Comparison of ENCODE assay signal across 8 cellular contexts in the genomic region with DNA sequence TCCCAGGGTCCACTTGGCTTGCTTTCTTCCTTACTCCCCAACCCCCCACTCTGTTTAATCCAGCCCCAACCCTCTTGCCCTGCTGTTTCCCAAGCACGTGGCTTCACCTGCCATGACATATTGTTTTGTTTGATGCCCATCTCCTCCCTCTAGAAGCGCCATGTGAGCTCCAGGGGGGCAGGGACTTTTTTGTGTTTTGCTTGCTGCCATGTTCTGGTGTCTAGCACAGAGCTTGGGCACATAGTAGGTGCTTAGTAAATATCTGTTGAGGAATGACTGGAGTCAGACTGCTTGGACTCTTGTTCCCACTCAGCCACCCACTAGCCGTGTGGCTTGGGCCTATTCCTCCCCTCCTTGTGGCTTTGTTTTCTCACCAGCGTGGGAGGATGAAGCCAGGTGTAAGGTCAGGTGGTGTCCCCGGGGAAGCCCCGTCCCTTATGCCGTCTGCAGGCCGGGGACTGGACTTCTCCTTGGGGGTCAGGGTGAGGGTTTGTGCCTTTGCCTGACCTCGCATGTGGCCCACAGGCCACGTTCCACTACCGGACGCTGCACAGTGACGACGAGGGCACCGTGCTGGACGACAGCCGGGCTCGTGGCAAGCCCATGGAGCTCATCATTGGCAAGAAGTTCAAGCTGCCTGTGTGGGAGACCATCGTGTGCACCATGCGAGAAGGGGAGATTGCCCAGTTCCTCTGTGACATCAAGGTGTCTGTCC. TPM values are rescaled to one million over a fixed set of nuclear protein-coding genes. Genes with fewer than 3 reads are reported as not detected.
DNase-seq lines count a peak whose midpoint lies in the region; ATAC-seq and TF ChIP-seq lines count a peak whose summit lies in the region.

No MANE protein-coding gene starts in this region.

- no peaks in the 10 kb centered on the region for H3K27me3 ChIP-seq in CD4-positive, alpha-beta T cell (ENCODE audit: control insufficient read depth, insufficient read depth, low read length)
- H3K27me3 ChIP-seq in effector memory CD4-positive, alpha-beta T cell (replicated peaks; ENCODE audit: control insufficient read depth, insufficient read depth, low read length, poor library complexity, severe bottlenecking) = no peaks in the 10 kb centered on the region
- H3K27me3 ChIP-seq in PC-3 (ENCODE audit: low read length) = no peaks in the 10 kb centered on the region

- peaks cover 71% of the 10 kb centered on the region for H3K4me1 Mint-ChIP-seq in CD4-positive, alpha-beta T cell (ENCODE audit: low read depth)
- peaks cover 40 to 46% (median 43%) of the 10 kb centered on the region in 3 donors for H3K4me1 Mint-ChIP-seq in IgD-negative memory B cell

- peak overlapping the region; percentile 18 for H3K4me3 ChIP-seq in effector memory CD4-positive, alpha-beta T cell (ENCODE audit: insufficient read depth, low read depth, low read length, poor library complexity, severe bottlenecking)
- no peak overlapping the region for H3K4me3 ChIP-seq in PC-3 (ENCODE audit: low read length)

- H3K4me1 ChIP-seq in effector memory CD4-positive, alpha-beta T cell (ENCODE audit: control insufficient read depth, insufficient read depth, low read length, poor library complexity, severe bottlenecking) = peaks cover 50% of the 10 kb centered on the region
- H3K4me1 ChIP-seq in PC-3 (ENCODE audit: insufficient read depth, low read length) = peaks cover 15% of the 10 kb centered on the region

- peak overlapping the region; percentile 83 for H3K4me3 Mint-ChIP-seq in CD4-positive, alpha-beta T cell
- peak overlapping the region; percentile 54 to 92 (median 87) for H3K4me3 Mint-ChIP-seq in IgD-negative memory B cell

- peaks cover 74% of the 10 kb centered on the region for H3K36me3 Mint-ChIP-seq in CD4-positive, alpha-beta T cell (ENCODE audit: low read depth)
- peaks cover 4% of the 10 kb centered on the region for H3K36me3 Mint-ChIP-seq in IgD-negative memory B cell

- no peak for ATAC-seq in CD4-positive, alpha-beta T cell (ENCODE audit: poor library complexity)
- ATAC-seq in GM18861 (IDR thresholded peaks at IDR 0.05; ENCODE audit: unreplicated experiment) (peak; percentile 26), HG03571 (IDR thresholded peaks at IDR 0.05; ENCODE audit: unreplicated experiment) (no peak), PC-3 (no peak), HG02623 (IDR thresholded peaks at IDR 0.05; ENCODE audit: unreplicated experiment) (no peak)

- intact Hi-C loops in CD4-positive, alpha-beta T cell (cut with DNase I, micrococcal nuclease) = loop anchor here (1.0 to 10.0 kb wide), 2 partner anchors 19 to 202 kb away; partner anchors contain the start of genes ANKRD13D (in 1 of the 2) and PITPNM1 (in 1 of the 2)
- intact Hi-C loops in PC-3 (cut with micrococcal nuclease) = no loop called here

- peak overlapping the region; percentile 58 for H3K27ac ChIP-seq in CD4-positive, alpha-beta T cell (ENCODE audit: low read depth, low read length)
- peak overlapping the region; percentile 86 for H3K27ac ChIP-seq in effector memory CD4-positive, alpha-beta T cell (ENCODE audit: insufficient read depth, low read length, poor library complexity, severe bottlenecking)
- H3K27ac ChIP-seq in PC-3 (ENCODE audit: low read length) = no peak overlapping the region

- H3K4me2 ChIP-seq in PC-3 (ENCODE audit: low read length) = no peak overlapping the region

- CTCF ChIA-PET in CD4-positive, alpha-beta T cell (lab: Charles Lee) = interaction anchor here (1.1 to 1.2 kb wide), 2 partner anchors 80 to 104 kb away, joined by 3 read pairs; no protein-coding TSS in a partner anchor
- CTCF ChIA-PET in PC-3 (lab: Charles Lee) = no interaction called here

- DNase-seq in CD4-positive, alpha-beta T cell = peak in 1 of 10 experiments; percentile 6
- no peak for DNase-seq in effector memory CD4-positive, alpha-beta T cell
- DNase-seq in PC-3 (no peak), GDM1 (lab: John Stamatoyannopoulos, UW) (no peak)

- no peaks in the 10 kb centered on the region for H3K9me3 ChIP-seq in CD4-positive, alpha-beta T cell (ENCODE audit: control insufficient read depth, low read length)
- H3K9me3 ChIP-seq in effector memory CD4-positive, alpha-beta T cell (ENCODE audit: control insufficient read depth, low read length) = no peaks in the 10 kb centered on the region
- no peaks in the 10 kb centered on the region for H3K9me3 ChIP-seq in PC-3 (ENCODE audit: low read length)

- H3K9me2 ChIP-seq in PC-3 (replicated peaks; ENCODE audit: low read length) = no peaks in the 10 kb centered on the region

- H3K79me2 ChIP-seq in PC-3 (ENCODE audit: low read length) = peaks cover 23% of the 10 kb centered on the region

- POLR2A ChIA-PET in CD4-positive, alpha-beta T cell (lab: Charles Lee) = interaction anchor here (0.6 to 5.5 kb wide), 12 partner anchors 10 to 135 kb away, joined by 3 to 102 read pairs (median 8); partner anchors contain the start of genes CDK2AP2, PITPNM1, PPP1CA and PTPRCAP
- POLR2A ChIA-PET in PC-3 (lab: Charles Lee; ENCODE audit: unreplicated experiment) = no interaction called here

- no peaks in the 10 kb centered on the region for H3K27me3 Mint-ChIP-seq in CD4-positive, alpha-beta T cell
- H3K27me3 Mint-ChIP-seq in IgD-negative memory B cell = no peaks in the 10 kb centered on the region

- H4K20me1 ChIP-seq in PC-3 (ENCODE audit: low read length) = no peaks in the 10 kb centered on the region

- H2AFZ ChIP-seq in PC-3 (ENCODE audit: low read length) = no peak overlapping the region

- H3K9me3 Mint-ChIP-seq in CD4-positive, alpha-beta T cell = no peaks in the 10 kb centered on the region
- no peaks in the 10 kb centered on the region for H3K9me3 Mint-ChIP-seq in IgD-negative memory B cell

- H3K36me3 ChIP-seq in effector memory CD4-positive, alpha-beta T cell (ENCODE audit: control insufficient read depth, insufficient read depth, low read length) = peaks cover 44% of the 10 kb centered on the region
- no peaks in the 10 kb centered on the region; the same call in 1 of the 2 replicates for H3K36me3 ChIP-seq in PC-3 (ENCODE audit: low read depth, low read length)

- peak overlapping the region; percentile 95 for H3K27ac Mint-ChIP-seq in CD4-positive, alpha-beta T cell
- peak overlapping the region; percentile 81 to 98 (median 85) for H3K27ac Mint-ChIP-seq in IgD-negative memory B cell

- BruUV-seq in PC-3 (replicated peaks; lab: Mats Ljungman, UMichigan) = no TSS peak

- TF ChIP-seq CTCF in CD4-positive, alpha-beta T cell (IDR thresholded peaks at IDR 0.05) = no peak
- no peak for TF ChIP-seq CTCF in PC-3 (conservative IDR thresholded peaks at IDR 0.05; ENCODE audit: low read depth, low read length)

- no peak overlapping the region for H3K9ac ChIP-seq in PC-3 (ENCODE audit: low read length)

- no peaks in the 10 kb centered on the region for H3F3A ChIP-seq in PC-3 (ENCODE audit: low read length, unreplicated experiment)

RNA-seq across cellular contexts. Expression of gene AIP, which starts 3.8 kb away (rescaled TPM):
- total RNA-seq in CD4-positive, alpha-beta T cell = 100 to 1,000 TPM; 115 to 117 TPM
- 158 TPM for polyA plus RNA-seq in IgD-negative memory B cell
- total RNA-seq in PC-3 (2014; rRNA removed) = 155 and 171 TPM in 2 replicates

RNA-seq across cellular contexts. Expression of gene TMEM134, which starts 17.6 kb away (rescaled TPM):
- 10 to 100 TPM; 49.9 to 52.4 TPM for total RNA-seq in CD4-positive, alpha-beta T cell
- polyA plus RNA-seq in IgD-negative memory B cell = 272 TPM
- 73.5 and 107 TPM in 2 replicates for total RNA-seq in PC-3 (2014; rRNA removed)

RNA-seq across cellular contexts. Expression of gene PITPNM1, which starts 18.5 kb away (rescaled TPM):
- 10 to 100 TPM; 90.0 to 94.8 TPM for total RNA-seq in CD4-positive, alpha-beta T cell
- polyA plus RNA-seq in IgD-negative memory B cell = 40.6 TPM
- total RNA-seq in PC-3 (2014; rRNA removed) = 79.8 and 95.4 TPM in 2 replicates

RNA-seq across cellular contexts. Expression of gene CDK2AP2, which starts 21.3 kb away (rescaled TPM):
- total RNA-seq in CD4-positive, alpha-beta T cell = 10 to 100 TPM; 19.5 to 22.0 TPM
- polyA plus RNA-seq in IgD-negative memory B cell = 133 TPM
- 74.9 and 87.4 TPM in 2 replicates for total RNA-seq in PC-3 (2014; rRNA removed)

RNA-seq across cellular contexts. Expression of gene CABP4, which starts 31.5 kb away (rescaled TPM):
- total RNA-seq in CD4-positive, alpha-beta T cell = 1 to 10 TPM; 7.5 to 8.5 TPM
- 3.9 TPM for polyA plus RNA-seq in IgD-negative memory B cell
- 0.55 TPM in 1 of 2 replicates, not detected in the other for total RNA-seq in PC-3 (2014; rRNA removed)
